In the genomic region with DNA sequence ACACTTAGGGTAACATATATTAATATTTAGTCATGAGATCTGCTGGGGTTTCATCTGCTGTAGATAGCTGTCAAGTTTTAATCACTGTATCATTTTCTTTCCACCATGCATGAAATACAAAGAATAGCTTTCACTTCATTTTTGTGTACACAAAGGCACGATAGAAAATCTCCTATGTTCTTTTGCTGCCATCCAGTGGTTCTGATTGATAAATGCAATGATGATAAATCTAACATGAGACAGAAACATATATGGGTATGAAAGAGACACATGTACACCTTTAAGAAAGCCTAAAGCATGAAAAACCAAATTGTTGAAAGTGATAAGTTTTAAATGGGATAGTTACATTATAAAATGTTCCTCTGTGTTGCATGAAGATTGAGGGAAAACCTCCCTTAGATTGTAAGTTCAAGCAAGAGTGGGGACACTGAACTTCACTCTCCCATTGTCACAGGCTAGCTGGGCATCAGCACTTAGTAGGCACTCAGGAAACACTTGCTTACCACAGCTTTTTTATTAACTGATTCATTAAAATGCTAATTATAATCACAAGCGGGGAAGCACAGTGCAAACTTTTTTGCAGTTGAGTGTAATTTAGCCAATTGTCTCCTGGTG, we compare ENCODE assay signal across 9 cellular contexts. TPM values are rescaled to one million over a fixed set of nuclear protein-coding genes. Genes with fewer than 3 reads are reported as not detected.
DNase-seq lines count a peak whose midpoint lies in the region; ATAC-seq and TF ChIP-seq lines count a peak whose summit lies in the region.
"Had no signal": no experiment of that assay in that cellular context is flagged by ENCODE, and none has a peak within 500 bp of the region (broad histone marks: within the 10 kb centered on the region; RNA-seq: fewer than 3 reads in every experiment).

No MANE protein-coding gene starts in this region.

- no peaks in the 10 kb centered on the region for H3K27me3 Mint-ChIP-seq in MCF 10A (ENCODE audit: insufficient read depth, unreplicated experiment)

- CTCF ChIA-PET in MCF 10A (lab: Yijun Ruan, JAX) = interaction anchor here (0.5 to 2.9 kb wide), 23 partner anchors 13 to 1603 kb away, joined by 3 to 8 read pairs (median 3); no protein-coding TSS in a partner anchor

- peaks cover 5% of the 10 kb centered on the region for H3K4me1 Mint-ChIP-seq in MCF 10A (ENCODE audit: insufficient read depth, unreplicated experiment)
- H3K4me1 Mint-ChIP-seq: naive thymus-derived CD8-positive, alpha-beta T cell had no signal

- peak; percentile 52 for DNase-seq in CD1c-positive myeloid dendritic cell (ENCODE audit: extremely low spot score)
- peak; percentile 9 for DNase-seq in NCI-H510A (lab: John Stamatoyannopoulos, UW)
- DNase-seq in MCF 10A (ENCODE audit: unreplicated experiment) = peak; percentile 71
- DNase-seq in GOT3 (lab: John Stamatoyannopoulos, UW) = no peak
- no peak for DNase-seq in posterior vena cava (ENCODE audit: low spot score)

- H3K4me3 ChIP-seq in liver (ENCODE audit: low read depth in 1 of 3, low read length in 3 of 3) = no peak overlapping the region

- no peak overlapping the region for H3K27ac ChIP-seq in liver (ENCODE audit: low read depth in 1 of 2, low read length in 2 of 2)

- peak; percentile 66 for TF ChIP-seq CTCF in MCF 10A (IDR thresholded peaks at IDR 0.05; ENCODE audit: unreplicated experiment)
- peak; percentile 73 for TF ChIP-seq CTCF in liver (IDR thresholded peaks at IDR 0.05; ENCODE audit: low read depth, low read length, missing input control)

- H3K27me3 ChIP-seq in liver (ENCODE audit: control insufficient read depth in 4 of 4, insufficient read depth in 4 of 4, low read length in 3 of 4) = no peaks in the 10 kb centered on the region

- no peak overlapping the region for H3K9ac ChIP-seq in liver (ENCODE audit: low read depth in 1 of 2, low read length in 2 of 2)

- no TSS peak for BruUV-seq in MCF 10A (replicated peaks; lab: Mats Ljungman, UMichigan)

- POLR2A ChIA-PET in MCF 10A (lab: Yijun Ruan, JAX) = interaction anchor here (0.7 to 2.2 kb wide), 14 partner anchors 9 to 1597 kb away, joined by 3 to 15 read pairs (median 5); a partner anchor contains a TSS

- no peaks in the 10 kb centered on the region for H3K4me1 ChIP-seq in liver (ENCODE audit: control insufficient read depth in 4 of 4, insufficient read depth in 4 of 4, low read length in 3 of 4)

- no peak overlapping the region for H3K27ac Mint-ChIP-seq in MCF 10A (ENCODE audit: low read depth, unreplicated experiment)
- H3K27ac Mint-ChIP-seq: naive thymus-derived CD8-positive, alpha-beta T cell had no signal

- TF ChIP-seq RAD21 in liver (IDR thresholded peaks at IDR 0.05) = peak; percentile 96

- H3K9me3 ChIP-seq in liver (ENCODE audit: control insufficient read depth in 4 of 4, low read length in 3 of 4) = no peaks in the 10 kb centered on the region

- no peak overlapping the region for H3K4me3 Mint-ChIP-seq in MCF 10A (ENCODE audit: unreplicated experiment)
- H3K4me3 Mint-ChIP-seq: naive thymus-derived CD8-positive, alpha-beta T cell had no signal

- H3K36me3 Mint-ChIP-seq in MCF 10A (ENCODE audit: insufficient read depth, unreplicated experiment) = no peaks in the 10 kb centered on the region
- H3K36me3 Mint-ChIP-seq: naive thymus-derived CD8-positive, alpha-beta T cell had no signal

- ATAC-seq in GM18870 (IDR thresholded peaks at IDR 0.05; ENCODE audit: unreplicated experiment) (peak; percentile 86), HG03460 (IDR thresholded peaks at IDR 0.05; ENCODE audit: unreplicated experiment) (peak; percentile 70)
- ATAC-seq: naive thymus-derived CD8-positive, alpha-beta T cell had no signal

- 41% methylated on average over 2 of the region's 2 CpGs for WGBS in liver

- intact Hi-C loops in MCF 10A (cut with micrococcal nuclease) (loop anchor here (1.0 to 5.0 kb wide), 9 partner anchors 191 to 1598 kb away; no protein-coding TSS in a partner anchor), posterior vena cava (cut with DNase I) (loop anchor here in 1 of 2 donors (10.0 kb wide), 2 partner anchors 187 to 1607 kb away; no protein-coding TSS in a partner anchor)

- H3K36me3 ChIP-seq in liver (ENCODE audit: control insufficient read depth in 4 of 4, insufficient read depth in 3 of 4, low read depth in 1 of 4, low read length in 3 of 4) = no peaks in the 10 kb centered on the region

- H3K9me3 Mint-ChIP-seq in MCF 10A (ENCODE audit: unreplicated experiment) = no peaks in the 10 kb centered on the region
- H3K9me3 Mint-ChIP-seq: naive thymus-derived CD8-positive, alpha-beta T cell had no signal

TF ChIP-seq in liver, 16 proteins besides CTCF, POLR2A, EP300 and RAD21:
- TF ChIP-seq RXRA (IDR thresholded peaks at IDR 0.05) (no peak), FOXA1 (IDR thresholded peaks at IDR 0.05) (peak; percentile 21), GABPA (IDR thresholded peaks at IDR 0.05 in 1 of 2, conservative IDR thresholded peaks at IDR 0.05 in 1 of 2) (no peak), FOXA2 (IDR thresholded peaks at IDR 0.05) (peak; percentile 83), HNF4A (conservative IDR thresholded peaks at IDR 0.05) (no peak), EGR1 (IDR thresholded peaks at IDR 0.05; ENCODE audit: low read depth in 2 of 2) (no peak)

RNA-seq across cellular contexts. Expression of a gene that starts 31.2 kb away (rescaled TPM):
- total RNA-seq in MCF 10A (2022) (17.4 and 22.4 TPM in 2 replicates), liver (10 to 100 TPM; 15.6 to 15.8 TPM), posterior vena cava (10 to 100 TPM; 18.9 to 21.8 TPM)
- 10 to 100 TPM; 22.1 to 31.0 TPM for polyA plus RNA-seq in liver

Comparison
In these comparisons a context has a peak if more than half of its experiments do, and no peak if none do; other contexts are left out.
1. DNase-seq: peak in CD1c-positive myeloid dendritic cell (single experiment), NCI-H510A (single experiment) and MCF 10A (single experiment); none in GOT3 (single experiment) and posterior vena cava (single experiment).